20 cellular contexts compared by ENCODE assay signal in the genomic region with DNA sequence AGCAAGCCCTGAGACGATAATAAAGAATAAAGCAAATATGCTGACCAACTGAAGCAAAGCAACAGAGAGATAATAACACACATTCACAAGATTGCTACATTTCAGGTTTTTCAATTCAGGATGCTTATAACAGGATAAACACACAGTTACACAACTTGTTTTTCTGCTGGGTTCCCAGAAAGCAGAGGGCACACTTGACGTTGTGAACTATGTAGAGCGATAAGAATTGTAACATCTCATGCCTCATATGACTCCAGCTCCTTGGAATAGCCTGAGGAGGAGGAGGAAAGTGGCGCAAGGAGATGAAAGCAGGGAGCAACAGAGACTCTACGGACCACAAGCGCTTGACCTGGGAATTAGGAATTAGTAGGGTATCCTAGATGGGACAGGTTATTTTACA.
DNase-seq lines count a peak whose midpoint lies in the region; ATAC-seq, FAIRE-seq and TF ChIP-seq lines count a peak whose summit lies in the region.
"Had no signal": no experiment of that assay in that cellular context is flagged by ENCODE, and none has a peak within 500 bp of the region (broad histone marks: within the 10 kb centered on the region; RNA-seq: fewer than 3 reads in every experiment).

No MANE protein-coding gene starts in this region.

- no peak overlapping the region for H4K91ac ChIP-seq in trophoblast cell (ENCODE audit: low read depth, low read length)

- CTCF ChIA-PET in PC-9 (lab: Charles Lee), result no interaction called here
- CTCF ChIA-PET in endothelial cell of umbilical vein (lab: Charles Lee), result interaction anchor here (1.4 to 5.2 kb wide), 2 partner anchors 293 to 298 kb away, joined by 4 to 31 read pairs; no protein-coding TSS in a partner anchor
- CTCF ChIA-PET in HEK293T (lab: Yijun Ruan, JAX), result no interaction called here

- TF ChIP-seq POLR2A in H54 (IDR thresholded peaks at IDR 0.05; ENCODE audit: low read depth, low read length) (no peak), endothelial cell of umbilical vein (IDR thresholded peaks at IDR 0.05; ENCODE audit: low read depth, low read length) (no peak)

- FAIRE-seq in H54 (lab: Jason Lieb, UNC) (peak; percentile 69), endothelial cell of umbilical vein (lab: Jason Lieb, UNC) (peak; percentile 18)
- FAIRE-seq: A549, GM19239, HepG2 had no signal

- H3K4me2 ChIP-seq in PC-9 (peak overlapping the region; percentile 6; the same call in 1 of the 2 replicates), endothelial cell of umbilical vein (ENCODE audit: insufficient read depth, low read length) (no peak overlapping the region), trophoblast cell (ENCODE audit: low read length) (no peak overlapping the region)
- H3K4me2 ChIP-seq: A549 had no signal

- dilution Hi-C loops in endothelial cell of umbilical vein (cut with MboI; ENCODE audit: extremely low pct_ligation_motif_present, low sequenced_read_pairs), result no loop called here

- no peak overlapping the region for H4K8ac ChIP-seq in trophoblast cell (ENCODE audit: low read depth, low read length)

- H3K4me1 ChIP-seq in PC-9 (replicated peaks; ENCODE audit: insufficient read depth), result peaks cover 84% of the 10 kb centered on the region
- peaks cover 3% of the 10 kb centered on the region for H3K4me1 ChIP-seq in endothelial cell of umbilical vein (ENCODE audit: control insufficient read depth, extremely low read depth, insufficient read depth, low read length)
- H3K4me1 ChIP-seq in trophoblast cell (ENCODE audit: control insufficient read depth in 1 of 2, insufficient read depth in 2 of 2, low read length in 2 of 2), result no peaks in the 10 kb centered on the region
- H3K4me1 ChIP-seq: A549 had no signal

- H3K18ac ChIP-seq in trophoblast cell (ENCODE audit: low read length), result no peak overlapping the region

- H4K12ac ChIP-seq in trophoblast cell (ENCODE audit: low read depth, low read length), result no peak overlapping the region

- ATAC-seq in GM21619 (IDR thresholded peaks at IDR 0.05; ENCODE audit: unreplicated experiment), result no peak
- ATAC-seq: A549, HCT116, HepG2 had no signal

- H3K27ac ChIP-seq in PC-9, result no peak overlapping the region
- H3K27ac ChIP-seq in endothelial cell of umbilical vein (ENCODE audit: insufficient read depth, low read depth, low read length), result no peak overlapping the region
- H3K27ac ChIP-seq in trophoblast cell (ENCODE audit: low read depth, low read length), result no peak overlapping the region
- H3K27ac ChIP-seq: 22Rv1, A549, C4-2B, GM23248 had no signal

- H2BK120ac ChIP-seq in trophoblast cell (ENCODE audit: insufficient read depth, low read length, poor library complexity), result no peak overlapping the region

- H2BK12ac ChIP-seq in trophoblast cell (ENCODE audit: low read length), result no peak overlapping the region

- no peaks in the 10 kb centered on the region for H3K79me1 ChIP-seq in trophoblast cell (ENCODE audit: low read length)

- H3K9ac ChIP-seq in endothelial cell of umbilical vein (replicated peaks; ENCODE audit: extremely low read depth, insufficient read depth, low read length) (no peak overlapping the region), trophoblast cell (ENCODE audit: low read length) (no peak overlapping the region)
- H3K9ac ChIP-seq: GM23248 had no signal

- no CpG with 5 or more reads among the region's 6 CpGs for WGBS in trophoblast cell (ENCODE audit: extremely low coverage, insufficient coverage, insufficient read length)

- H2BK5ac ChIP-seq in trophoblast cell (ENCODE audit: low read depth, low read length, poor library complexity), result no peak overlapping the region

- no peak overlapping the region for H3K4me3 ChIP-seq in PC-9
- H3K4me3 ChIP-seq in endothelial cell of umbilical vein (replicated peaks in 1 of 3; ENCODE audit: insufficient read depth in 1 of 3, low read depth in 1 of 3, low read length in 3 of 3), result no peak overlapping the region
- H3K4me3 ChIP-seq in trophoblast cell (ENCODE audit: low read depth, low read length), result no peak overlapping the region
- H3K4me3 ChIP-seq: A549, GM23248 had no signal

- H3K79me2 ChIP-seq in PC-9 (ENCODE audit: low read depth), result no peaks in the 10 kb centered on the region
- no peaks in the 10 kb centered on the region for H3K79me2 ChIP-seq in endothelial cell of umbilical vein (ENCODE audit: control insufficient read depth, insufficient read depth, low read length)
- no peaks in the 10 kb centered on the region for H3K79me2 ChIP-seq in trophoblast cell (ENCODE audit: control insufficient read depth, insufficient read depth, low read length, poor library complexity)

- BruUV-seq in PC-9 (replicated peaks; lab: Mats Ljungman, UMichigan) (no TSS peak), endothelial cell of umbilical vein (replicated peaks; lab: Mats Ljungman, UMichigan) (no TSS peak)

- H4K20me1 ChIP-seq in PC-9 (ENCODE audit: insufficient read depth) (no peaks in the 10 kb centered on the region), endothelial cell of umbilical vein (replicated peaks; ENCODE audit: control insufficient read depth, extremely low read depth, insufficient read depth, low read length) (no peaks in the 10 kb centered on the region)

- H3K14ac ChIP-seq in trophoblast cell (ENCODE audit: low read length), result no peak overlapping the region

- H3K9me3 ChIP-seq in PC-9 (ENCODE audit: insufficient read depth, low read depth) (no peaks in the 10 kb centered on the region), endothelial cell of umbilical vein (replicated peaks; ENCODE audit: control insufficient read depth, insufficient read depth, low read length) (no peaks in the 10 kb centered on the region), trophoblast cell (ENCODE audit: insufficient read depth, low read depth, low read length) (no peaks in the 10 kb centered on the region)
- H3K9me3 ChIP-seq: A549 had no signal

- H3K4ac ChIP-seq in trophoblast cell (ENCODE audit: low read depth, low read length), result no peak overlapping the region

- intact Hi-C loops in PC-9 (cut with micrococcal nuclease; ENCODE audit: unreplicated experiment) (no loop called here), endothelial cell of umbilical vein (cut with micrococcal nuclease) (loop anchor here (10.0 kb wide), 1 partner anchor 798 kb away; no protein-coding TSS in a partner anchor)

- H2AK5ac ChIP-seq in trophoblast cell (ENCODE audit: low read length), result no peak overlapping the region

- H3K23ac ChIP-seq in trophoblast cell (ENCODE audit: low read length), result no peak overlapping the region

- H3K9me1 ChIP-seq in endothelial cell of umbilical vein (replicated peaks; ENCODE audit: control insufficient read depth, extremely low read depth, insufficient read depth, low read length), result no peaks in the 10 kb centered on the region

- no peak overlapping the region for H2AFZ ChIP-seq in PC-9
- no peak overlapping the region for H2AFZ ChIP-seq in endothelial cell of umbilical vein (ENCODE audit: low read depth, low read length)
- H2AFZ ChIP-seq in trophoblast cell (ENCODE audit: insufficient read depth, low read length, poor library complexity), result no peak overlapping the region
- H2AFZ ChIP-seq: GM23248 had no signal

- TF ChIP-seq CTCF in PC-9 (conservative IDR thresholded peaks at IDR 0.05) (no peak), endothelial cell of umbilical vein (IDR thresholded peaks at IDR 0.05; ENCODE audit: extremely low read depth in 1 of 2, insufficient read depth in 1 of 2, low read depth in 1 of 2, low read length in 2 of 2) (no peak)

- no peaks in the 10 kb centered on the region for H3K27me3 ChIP-seq in PC-9 (ENCODE audit: insufficient read depth, low read depth)
- no peaks in the 10 kb centered on the region for H3K27me3 ChIP-seq in endothelial cell of umbilical vein (ENCODE audit: control insufficient read depth in 2 of 2, insufficient read depth in 2 of 2, low read length in 2 of 2)
- H3K27me3 ChIP-seq in trophoblast cell (ENCODE audit: insufficient read depth, low read length), result no peaks in the 10 kb centered on the region

- no peaks in the 10 kb centered on the region; the same call in 1 of the 2 replicates for H3K36me3 ChIP-seq in PC-9 (ENCODE audit: low read depth)
- no peaks in the 10 kb centered on the region for H3K36me3 ChIP-seq in endothelial cell of umbilical vein (ENCODE audit: control insufficient read depth in 2 of 2, extremely low read depth in 1 of 2, insufficient read depth in 2 of 2, low read length in 2 of 2)
- no peaks in the 10 kb centered on the region for H3K36me3 ChIP-seq in trophoblast cell (ENCODE audit: control insufficient read depth in 1 of 2, insufficient read depth in 2 of 2, low read length in 2 of 2)

- no peaks in the 10 kb centered on the region for H3K9me2 ChIP-seq in PC-9 (ENCODE audit: insufficient read depth)

- peaks cover 31% of the 10 kb centered on the region for H3F3A ChIP-seq in PC-9 (ENCODE audit: insufficient read depth, low read depth)

- POLR2A ChIA-PET in PC-9 (lab: Charles Lee; ENCODE audit: unreplicated experiment) (no interaction called here), endothelial cell of umbilical vein (lab: Charles Lee) (no interaction called here), HEK293T (lab: Yijun Ruan, JAX) (no interaction called here)

- DNase-seq in H54 (ENCODE audit: insufficient read length, low spot score), result no peak
- peak in 1 of 2 experiments; percentile 86 for DNase-seq in PC-9
- DNase-seq in endothelial cell of umbilical vein (ENCODE audit: low read depth, low spot score), result no peak
- DNase-seq in trophoblast cell, result peak; percentile 90 to 98
- no peak for DNase-seq in HEK293T (ENCODE audit: extremely low spot score)
- no peak for DNase-seq in NCI-H187 treated with DMSO at 0.1 percent for 48 hours (lab: John Stamatoyannopoulos, UW)
- no peak for DNase-seq in NK-92 (lab: John Stamatoyannopoulos, UW; ENCODE audit: unreplicated experiment)
- DNase-seq: AML-193; CD4-positive, alpha-beta T cell; DMS79 treated with DMSO at 0.1 percent for 48 hours; GF-D8; GM23248; H7 had no signal

TF ChIP-seq in endothelial cell of umbilical vein, 7 proteins besides CTCF, POLR2A, EP300 and RAD21 (continues in another document):
- TF ChIP-seq JUN (IDR thresholded peaks at IDR 0.05; ENCODE audit: borderline replicate concordance, insufficient read depth, insufficient read length, low read depth) (no peak), POLR2AphosphoS5 (IDR thresholded peaks at IDR 0.05; ENCODE audit: insufficient read depth, low read depth, low read length) (no peak), MYC (IDR thresholded peaks at IDR 0.05; ENCODE audit: low read depth, low read length) (no peak), FOS (IDR thresholded peaks at IDR 0.05; ENCODE audit: borderline replicate concordance, insufficient read depth, low read length) (no peak)

TF ChIP-seq in HEK293T, 16 proteins besides CTCF, POLR2A, EP300 and RAD21 (continues in another document):
- TF ChIP-seq LEF1 (IDR thresholded peaks at IDR 0.05; ENCODE audit: borderline replicate concordance) (no peak), ELF4 (IDR thresholded peaks at IDR 0.05) (no peak), FOXM1 (IDR thresholded peaks at IDR 0.05; ENCODE audit: borderline replicate concordance) (no peak), SP1 (IDR thresholded peaks at IDR 0.05) (no peak), TARDBP (IDR thresholded peaks at IDR 0.05) (no peak), ARNT (IDR thresholded peaks at IDR 0.05) (no peak), HDGF (IDR thresholded peaks at IDR 0.05; ENCODE audit: borderline replicate concordance) (no peak), ZNF384 (IDR thresholded peaks at IDR 0.05) (no peak), CTBP1 (IDR thresholded peaks at IDR 0.05; ENCODE audit: borderline replicate concordance) (no peak), FOXK2 (IDR thresholded peaks at IDR 0.05) (no peak)

Comparison
In these comparisons a context has a peak if more than half of its experiments do, and no peak if none do; other contexts are left out.
1. DNase-seq: peak in trophoblast cell (2 of 2); none in H54 (single experiment), endothelial cell of umbilical vein (single experiment), HEK293T (single experiment), NCI-H187 treated with DMSO at 0.1 percent for 48 hours (single experiment) and NK-92 (single experiment).